8 cellular contexts compared by ENCODE assay signal in genomic region chr9:89606049-89606481, GRCh38. TPM values are rescaled to one million over a fixed set of nuclear protein-coding genes. Genes with fewer than 3 reads are reported as not detected.
A peak's percentile ranks its signal among the peaks of the same experiment; 100 is the strongest.
DNase-seq lines count a peak whose midpoint lies in the region; ATAC-seq, FAIRE-seq and TF ChIP-seq lines count a peak whose summit lies in the region.

No MANE protein-coding gene starts in this region.

- no peaks in the 10 kb centered on the region for H3K9me3 ChIP-seq in CD4-positive, alpha-beta T cell (ENCODE audit: control insufficient read depth, low read length)

- peak overlapping the region; percentile 29 for H3K27ac ChIP-seq in CD4-positive, alpha-beta T cell (ENCODE audit: low read depth, low read length)
- H3K27ac ChIP-seq in VCaP = peak overlapping the region; percentile 94

- DNase-seq in CD4-positive, alpha-beta T cell = peak in 8 of 10 experiments; percentile 11 to 46 (median 21)
- DNase-seq in HTR-8/SVneo (ENCODE audit: insufficient read length, low spot score) (peak; percentile 19), cerebellum (ENCODE audit: low spot score) (peak; percentile 68), immature natural killer cell (peak; percentile 25 to 37 (median 32)), sciatic nerve (ENCODE audit: low spot score) (peak; percentile 80), NCI-H1694 treated with DMSO at 0.1 percent for 48 hours (lab: John Stamatoyannopoulos, UW) (no peak)

- POLR2A ChIA-PET in CD4-positive, alpha-beta T cell (lab: Charles Lee) = interaction anchor here (1.2 kb wide), 1 partner anchor 138 kb away, joined by 3 read pairs; no protein-coding TSS in a partner anchor

- intact Hi-C loops in CD4-positive, alpha-beta T cell (cut with DNase I, micrococcal nuclease) = loop anchor here in 1 of 2 experiments (5.0 kb wide), 2 partner anchors 136 to 1816 kb away; partner anchors contain the start of gene NFIL3
- intact Hi-C loops in sciatic nerve (cut with DNase I) = no loop called here

- H3K4me1 Mint-ChIP-seq in CD4-positive, alpha-beta T cell (ENCODE audit: low read depth) = peaks cover 29% of the 10 kb centered on the region
- H3K4me1 Mint-ChIP-seq in immature natural killer cell = peaks cover 29 to 41% of the 10 kb centered on the region in 2 donors

- no peaks in the 10 kb centered on the region for H3K36me3 Mint-ChIP-seq in CD4-positive, alpha-beta T cell (ENCODE audit: low read depth)
- H3K36me3 Mint-ChIP-seq in immature natural killer cell = no peaks in the 10 kb centered on the region

- CTCF ChIA-PET in CD4-positive, alpha-beta T cell (lab: Charles Lee) = no interaction called here

- FAIRE-seq in HTR-8/SVneo (lab: Jason Lieb, UNC) = no peak

- H3K4me3 Mint-ChIP-seq in CD4-positive, alpha-beta T cell = peak overlapping the region; percentile 80
- H3K4me3 Mint-ChIP-seq in immature natural killer cell = peak overlapping the region; percentile 78 to 88 (median 85)

- TF ChIP-seq CTCF in CD4-positive, alpha-beta T cell (IDR thresholded peaks at IDR 0.05) = no peak
- TF ChIP-seq CTCF in VCaP (conservative IDR thresholded peaks at IDR 0.05) = no peak

- no peaks in the 10 kb centered on the region for H3K27me3 Mint-ChIP-seq in CD4-positive, alpha-beta T cell
- peaks cover 12 to 29% (median 23%) of the 10 kb centered on the region in 3 donors for H3K27me3 Mint-ChIP-seq in immature natural killer cell (ENCODE audit: low read depth in 3 of 3)

- no peaks in the 10 kb centered on the region for H3K9me3 Mint-ChIP-seq in CD4-positive, alpha-beta T cell
- H3K9me3 Mint-ChIP-seq in immature natural killer cell = no peaks in the 10 kb centered on the region

- H3K27ac Mint-ChIP-seq in CD4-positive, alpha-beta T cell = peak overlapping the region; percentile 91
- H3K27ac Mint-ChIP-seq in immature natural killer cell = no peak overlapping the region

- peak; percentile 3 for ATAC-seq in CD4-positive, alpha-beta T cell (ENCODE audit: poor library complexity)
- ATAC-seq in sciatic nerve (peak; percentile 70), HG02885 (IDR thresholded peaks at IDR 0.05; ENCODE audit: poor library complexity, unreplicated experiment) (no peak)

- no peaks in the 10 kb centered on the region for H3K27me3 ChIP-seq in CD4-positive, alpha-beta T cell (ENCODE audit: control insufficient read depth, insufficient read depth, low read length)

RNA-seq across cellular contexts. Expression of gene GADD45G, which starts 1.3 kb away (rescaled TPM):
- 10 to 100 TPM; 15.6 to 16.1 TPM for total RNA-seq in CD4-positive, alpha-beta T cell
- total RNA-seq in cerebellum = 6.9 TPM
- 1 to 10 TPM in 2 of 3 donors, not detected in 1; 1.6 to 2.3 TPM for polyA plus RNA-seq in immature natural killer cell
- total RNA-seq in sciatic nerve = 3.5 TPM
